12 cellular contexts compared by ENCODE assay signal in the genomic region with DNA sequence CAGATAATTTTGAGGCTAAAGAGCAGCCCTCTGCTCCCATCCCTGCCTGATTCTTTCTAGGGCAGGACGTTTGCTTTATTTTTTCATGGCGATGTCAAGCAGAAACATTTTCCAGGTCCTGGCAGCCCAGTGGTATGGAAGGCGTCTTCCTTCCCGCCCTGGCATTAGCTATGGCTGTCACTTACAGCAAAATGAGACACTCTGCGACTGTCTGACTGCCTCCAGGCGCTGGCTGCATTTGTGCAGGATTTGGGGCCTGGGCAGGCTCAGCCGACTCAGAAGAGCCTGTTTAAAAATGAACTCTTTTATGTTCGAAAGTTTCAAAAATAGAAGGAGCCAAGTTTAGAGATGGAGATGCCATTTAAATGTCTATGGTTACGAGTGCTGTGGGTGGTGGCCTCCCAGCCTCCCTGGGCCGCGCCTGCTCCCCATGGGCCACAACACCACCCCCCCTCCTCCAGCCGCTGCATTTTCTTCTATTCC. TPM values are rescaled to one million over a fixed set of nuclear protein-coding genes. Genes with fewer than 3 reads are reported as not detected.
DNase-seq lines count a peak whose midpoint lies in the region; ATAC-seq and TF ChIP-seq lines count a peak whose summit lies in the region.
"Had no signal": no experiment of that assay in that cellular context is flagged by ENCODE, and none has a peak within 500 bp of the region (broad histone marks: within the 10 kb centered on the region; RNA-seq: fewer than 3 reads in every experiment).

No MANE protein-coding gene starts in this region.

- H3K14ac ChIP-seq in neuronal stem cell (ENCODE audit: low read length): no peak overlapping the region

- no peaks in the 10 kb centered on the region for H3K79me1 ChIP-seq in neuronal stem cell (ENCODE audit: low read depth, low read length)

- no peaks in the 10 kb centered on the region for H3K4me1 Mint-ChIP-seq in activated CD4-positive, alpha-beta memory T cell treated with anti-CD3 and anti-CD28 coated beads for 36 hours (ENCODE audit: low read depth)
- H3K4me1 Mint-ChIP-seq: activated naive CD8-positive, alpha-beta T cell treated with anti-CD3 and anti-CD28 coated beads, Interleukin-2, amount 10 ng/mL, durations not matched to agents 7 days and 5 days had no signal

- no peaks in the 10 kb centered on the region for H3K36me3 Mint-ChIP-seq in activated CD4-positive, alpha-beta memory T cell treated with anti-CD3 and anti-CD28 coated beads for 36 hours
- H3K36me3 Mint-ChIP-seq: activated naive CD8-positive, alpha-beta T cell treated with anti-CD3 and anti-CD28 coated beads, Interleukin-2, amount 10 ng/mL, durations not matched to agents 7 days and 5 days had no signal

- no peak overlapping the region for H3K23ac ChIP-seq in neuronal stem cell (ENCODE audit: low read depth, low read length, poor library complexity)

- H2BK15ac ChIP-seq in neuronal stem cell (ENCODE audit: low read length): no peak overlapping the region

- peak overlapping the region; percentile 76 for H2AFZ ChIP-seq in neuronal stem cell (ENCODE audit: low read length)

- no peak overlapping the region for H4K8ac ChIP-seq in neuronal stem cell (ENCODE audit: low read depth, low read length)

- no peaks in the 10 kb centered on the region for H3K36me3 ChIP-seq in gastroesophageal sphincter
- H3K36me3 ChIP-seq in neuronal stem cell (replicated peaks in 1 of 2; ENCODE audit: control insufficient read depth in 2 of 2, insufficient read depth in 2 of 2, low read length in 2 of 2): no peaks in the 10 kb centered on the region
- H3K36me3 ChIP-seq in uterus: no peaks in the 10 kb centered on the region
- no peaks in the 10 kb centered on the region for H3K36me3 ChIP-seq in thyroid gland

- intact Hi-C loops in uterus (cut with DNase I; ENCODE audit: low total_unique reads): no loop called here
- intact Hi-C loops in activated CD4-positive, alpha-beta memory T cell treated with anti-CD3 and anti-CD28 coated beads for 36 hours (cut with micrococcal nuclease): no loop called here
- intact Hi-C loops in thyroid gland (cut with DNase I): no loop called here

- H3K27me3 Mint-ChIP-seq in activated CD4-positive, alpha-beta memory T cell treated with anti-CD3 and anti-CD28 coated beads for 36 hours: no peaks in the 10 kb centered on the region

- H3K27ac ChIP-seq in gastroesophageal sphincter: peak overlapping the region; percentile 35 to 84 (median 76)
- H3K27ac ChIP-seq in neuronal stem cell (replicated peaks; ENCODE audit: low read length): no peak overlapping the region
- H3K27ac ChIP-seq in uterus: peak overlapping the region; percentile 76 to 83
- no peak overlapping the region for H3K27ac ChIP-seq in thyroid gland

- no peak overlapping the region for H3K4me3 Mint-ChIP-seq in activated CD4-positive, alpha-beta memory T cell treated with anti-CD3 and anti-CD28 coated beads for 36 hours
- H3K4me3 Mint-ChIP-seq: activated naive CD8-positive, alpha-beta T cell treated with anti-CD3 and anti-CD28 coated beads, Interleukin-2, amount 10 ng/mL, durations not matched to agents 7 days and 5 days had no signal

- no peaks in the 10 kb centered on the region for H3K27me3 ChIP-seq in gastroesophageal sphincter
- peaks cover 0 to 15% (median 4%) of the 10 kb centered on the region in 3 experiments for H3K27me3 ChIP-seq in neuronal stem cell (ENCODE audit: control insufficient read depth in 3 of 3, insufficient read depth in 3 of 3, low read depth in 1 of 3, low read length in 3 of 3)
- H3K27me3 ChIP-seq in uterus: no peaks in the 10 kb centered on the region
- no peaks in the 10 kb centered on the region for H3K27me3 ChIP-seq in thyroid gland

- H3K4me1 ChIP-seq in gastroesophageal sphincter (peaks cover 0 to 76% (median 19%) of the 10 kb centered on the region in 3 donors), neuronal stem cell (ENCODE audit: control insufficient read depth in 2 of 2, insufficient read depth in 1 of 2, low read depth in 1 of 2, low read length in 2 of 2) (peaks cover 13 to 30% of the 10 kb centered on the region in 2 donors), uterus (peaks cover 0 to 11% of the 10 kb centered on the region in 2 donors), thyroid gland (peaks cover 27 to 50% of the 10 kb centered on the region in 2 donors)

- H2BK120ac ChIP-seq in neuronal stem cell (ENCODE audit: low read depth, low read length): no peak overlapping the region

- no peak for TF ChIP-seq EP300 in gastroesophageal sphincter (IDR thresholded peaks at IDR 0.05)

- no peak overlapping the region for H3K9ac ChIP-seq in neuronal stem cell (ENCODE audit: low read depth, low read length, poor library complexity)

- H2AK5ac ChIP-seq in neuronal stem cell (ENCODE audit: low read depth, low read length): no peak overlapping the region

- CTCF ChIA-PET in activated CD4-positive, alpha-beta memory T cell treated with anti-CD3 and anti-CD28 coated beads for 36 hours (lab: Charles Lee): no interaction called here

- H3K9me3 Mint-ChIP-seq in activated CD4-positive, alpha-beta memory T cell treated with anti-CD3 and anti-CD28 coated beads for 36 hours: no peaks in the 10 kb centered on the region
- H3K9me3 Mint-ChIP-seq: activated naive CD8-positive, alpha-beta T cell treated with anti-CD3 and anti-CD28 coated beads, Interleukin-2, amount 10 ng/mL, durations not matched to agents 7 days and 5 days had no signal

- no peak overlapping the region for H2BK12ac ChIP-seq in neuronal stem cell (ENCODE audit: low read length)

- H4K91ac ChIP-seq in neuronal stem cell (ENCODE audit: low read depth, low read length, poor library complexity): no peak overlapping the region

- POLR2A ChIA-PET in activated CD4-positive, alpha-beta memory T cell treated with anti-CD3 and anti-CD28 coated beads for 36 hours (lab: Charles Lee): no interaction called here

- TF ChIP-seq POLR2A in gastroesophageal sphincter (IDR thresholded peaks at IDR 0.05): no peak
- no peak for TF ChIP-seq POLR2A in uterus (IDR thresholded peaks at IDR 0.05)
- no peak for TF ChIP-seq POLR2A in thyroid gland (IDR thresholded peaks at IDR 0.05)

- ATAC-seq in gastroesophageal sphincter: no peak

- DNase-seq in SK-N-DZ (ENCODE audit: low spot score) (peak; percentile 32), neuronal stem cell (ENCODE audit: low spot score) (no peak), uterus (peak in 1 of 2 donors; percentile 26), iPS-NIHi11 (ENCODE audit: low spot score) (no peak), thyroid gland (no peak)
- DNase-seq in activated CD4-positive, alpha-beta memory T cell treated with anti-CD3 and anti-CD28 coated beads for 36 hours: no peak
- DNase-seq: activated naive CD8-positive, alpha-beta T cell treated with anti-CD3 and anti-CD28 coated beads, Interleukin-2, amount 10 ng/mL, durations not matched to agents 7 days and 5 days; Caco-2; effector CD8-positive, alpha-beta T cell; GOT3; NCI-H1436 had no signal

- H3K4me3 ChIP-seq in gastroesophageal sphincter: no peak overlapping the region
- H3K4me3 ChIP-seq in neuronal stem cell (ENCODE audit: low read length in 2 of 2): no peak overlapping the region
- H3K4me3 ChIP-seq in uterus: no peak overlapping the region
- H3K4me3 ChIP-seq in thyroid gland (replicated peaks in 1 of 3): no peak overlapping the region

- peak overlapping the region; percentile 72 for H3K18ac ChIP-seq in neuronal stem cell (ENCODE audit: low read length)

- no peak overlapping the region for H3K4me2 ChIP-seq in neuronal stem cell (ENCODE audit: insufficient read depth, low read length, poor library complexity, severe bottlenecking)

- WGBS in gastroesophageal sphincter (ENCODE audit: low coverage in 1 of 2), 2 donors: 26 to 31% methylated on average over 7 to 10 of the region's 12 CpGs
- no CpG with 5 or more reads among the region's 12 CpGs for WGBS in neuronal stem cell (ENCODE audit: extremely low coverage in 2 of 2, insufficient read length in 2 of 2, insufficient replicate concordance in 1 of 2), 2 donors
- 72 to 76% methylated on average over 12 of the region's 12 CpGs for WGBS in thyroid gland, 2 donors

- H3K27ac Mint-ChIP-seq in activated CD4-positive, alpha-beta memory T cell treated with anti-CD3 and anti-CD28 coated beads for 36 hours: no peak overlapping the region
- H3K27ac Mint-ChIP-seq: activated naive CD8-positive, alpha-beta T cell treated with anti-CD3 and anti-CD28 coated beads, Interleukin-2, amount 10 ng/mL, durations not matched to agents 7 days and 5 days had no signal

- H3K9me3 ChIP-seq in gastroesophageal sphincter (no peaks in the 10 kb centered on the region), neuronal stem cell (replicated peaks in 1 of 2; ENCODE audit: control insufficient read depth in 2 of 2, insufficient read depth in 1 of 2, low read depth in 1 of 2, low read length in 2 of 2) (no peaks in the 10 kb centered on the region), uterus (no peaks in the 10 kb centered on the region), thyroid gland (no peaks in the 10 kb centered on the region)
- H3K9me3 ChIP-seq: Caco-2 had no signal

- no peak overlapping the region for H3K4ac ChIP-seq in neuronal stem cell (ENCODE audit: low read length)

- no peak for TF ChIP-seq CTCF in gastroesophageal sphincter (IDR thresholded peaks at IDR 0.05)
- no peak for TF ChIP-seq CTCF in uterus (IDR thresholded peaks at IDR 0.05)
- TF ChIP-seq CTCF in thyroid gland (IDR thresholded peaks at IDR 0.05): no peak

- no peak overlapping the region for H2BK5ac ChIP-seq in neuronal stem cell (ENCODE audit: low read length)

RNA-seq across cellular contexts. Expression of a gene that starts 54.8 kb away (rescaled TPM):
- 14.4 and 16.0 TPM in 2 replicates for polyA plus RNA-seq in SK-N-DZ (2014; cell fraction: cytosol; rRNA removed)
- 12.0 and 12.8 TPM in 2 replicates for polyA plus RNA-seq in SK-N-DZ (2014; cell fraction: nucleus; rRNA removed)
- total RNA-seq in gastroesophageal sphincter (10 to 100 TPM; 35.0 to 61.3 (median 45.1) TPM), uterus (100 to 1,000 TPM in 1 of 4 donors, 10 to 100 TPM in 3; 27.2 to 110 (median 47.5) TPM), thyroid gland (10 to 100 TPM; 65.8 to 93.0 (median 80.7) TPM)
- 19.8 TPM for polyA plus RNA-seq in neuronal stem cell (2013, experiment 1 of 2)
- polyA plus RNA-seq in neuronal stem cell (2013, experiment 2 of 2): 19.8 TPM
- under 1 TPM; 0.15 to 0.31 TPM for total RNA-seq in activated CD4-positive, alpha-beta memory T cell treated with anti-CD3 and anti-CD28 coated beads for 36 hours

Comparison
In these comparisons a context has a peak if more than half of its experiments do, and no peak if none do; other contexts are left out.
1. H3K27ac ChIP-seq: peak in gastroesophageal sphincter (4 of 4) and uterus (2 of 2); none in neuronal stem cell (single experiment) and thyroid gland (0 of 3).
2. RNA of a gene that starts 54.8 kb away (total RNA-seq): 65.8 to 93.0 TPM in thyroid gland, 27.2 to 110 TPM in uterus and 35.0 to 61.3 TPM in gastroesophageal sphincter; 0.15 to 0.31 TPM in activated CD4-positive, alpha-beta memory T cell treated with anti-CD3 and anti-CD28 coated beads for 36 hours; every median in the first group is over 10 times any median in the second.